In the genomic region with DNA sequence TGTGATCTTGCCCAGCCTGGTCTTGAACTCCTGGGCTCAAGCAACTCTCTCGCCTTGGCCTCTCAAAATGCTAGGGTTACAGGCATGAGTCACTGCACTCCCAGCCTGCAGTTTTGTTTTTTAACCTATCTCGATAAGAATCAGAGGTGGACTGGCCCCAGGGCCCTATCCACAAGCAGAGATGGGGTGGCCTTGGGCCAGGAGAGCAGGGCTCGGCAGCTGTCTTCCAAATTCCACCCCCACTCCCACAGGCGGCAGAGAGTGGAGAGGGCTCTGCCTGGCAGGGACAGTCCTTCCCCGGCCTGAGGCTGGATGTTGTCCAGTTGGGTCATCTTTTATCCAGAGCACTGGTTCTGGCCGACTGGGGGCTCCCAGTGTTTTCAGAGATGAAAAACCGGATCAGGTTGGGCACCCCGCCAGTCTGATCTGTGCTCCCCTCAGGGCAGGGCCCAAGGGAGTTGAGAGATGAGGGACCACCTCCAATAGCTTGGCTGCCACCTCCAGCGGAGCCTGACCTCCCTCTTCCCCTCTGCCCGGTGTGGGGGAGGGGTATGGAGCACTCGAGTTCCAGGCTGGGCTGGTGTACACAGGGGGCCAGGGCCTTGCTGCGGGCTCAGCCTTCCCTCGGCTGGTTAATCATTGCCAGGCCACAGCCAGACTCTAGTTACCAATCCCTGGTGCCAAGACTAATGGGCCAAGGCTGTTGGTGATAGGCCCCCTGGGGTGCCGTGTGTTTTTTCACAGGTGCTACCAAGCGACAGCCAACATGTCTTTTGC, we compare ENCODE assay signal across 10 cellular contexts. TPM values are rescaled to one million over a fixed set of nuclear protein-coding genes. Genes with fewer than 3 reads are reported as not detected.
A peak's percentile ranks its signal among the peaks of the same experiment; 100 is the strongest.
DNase-seq lines count a peak whose midpoint lies in the region; ATAC-seq and TF ChIP-seq lines count a peak whose summit lies in the region.
"Had no signal": no experiment of that assay in that cellular context is flagged by ENCODE, and none has a peak within 500 bp of the region (broad histone marks: within the 10 kb centered on the region; RNA-seq: fewer than 3 reads in every experiment).

No MANE protein-coding gene starts in this region.

- no peaks in the 10 kb centered on the region for H3K27me3 ChIP-seq in MG63
- H3K27me3 ChIP-seq: SJSA1, suprapubic skin had no signal

- ATAC-seq in GM19035 (IDR thresholded peaks at IDR 0.05; ENCODE audit: unreplicated experiment) = no peak
- no peak for ATAC-seq in GM21390 (IDR thresholded peaks at IDR 0.05; ENCODE audit: unreplicated experiment)

- no peak for TF ChIP-seq CTCF in AG09319 (IDR thresholded peaks at IDR 0.05; ENCODE audit: low read depth, low read length)
- TF ChIP-seq CTCF in cardiac fibroblast (IDR thresholded peaks at IDR 0.05; ENCODE audit: low read depth, low read length) = no peak

- H3K36me3 ChIP-seq in MG63 = no peaks in the 10 kb centered on the region
- H3K36me3 ChIP-seq: SJSA1 had no signal

- DNase-seq in AG09319 (ENCODE audit: extremely low read depth, low read depth) = peak; percentile 27
- DNase-seq in MG63 = peak; percentile 91
- peak; percentile 6 to 60 for DNase-seq in cardiac fibroblast (ENCODE audit: low read depth in 2 of 2)
- DNase-seq in medulla oblongata (ENCODE audit: extremely low spot score) = peak; percentile 89
- no peak for DNase-seq in foreskin melanocyte
- no peak for DNase-seq in CD1c-positive myeloid dendritic cell (ENCODE audit: extremely low spot score)

- no peaks in the 10 kb centered on the region for H3K9me3 ChIP-seq in MG63
- H3K9me3 ChIP-seq: SJSA1, suprapubic skin had no signal

- H3K4me3 ChIP-seq in MG63 (no peak overlapping the region), cardiac fibroblast (replicated peaks in 1 of 2; ENCODE audit: low read depth in 2 of 2, low read length in 2 of 2) (no peak overlapping the region)
- H3K4me3 ChIP-seq: SJSA1, suprapubic skin had no signal

RNA-seq across cellular contexts. Expression of a gene that starts 30.3 kb away (rescaled TPM):
- total RNA-seq in MG63 (2014; rRNA removed; shearing (Covaris generic); ENCODE audit: low replicate concordance) = 0.15 and 4.7 TPM in 2 replicates

RNA-seq across cellular contexts. Expression of a gene that starts 31.8 kb away (rescaled TPM):
- 0.39 and 3.9 TPM in 2 replicates for total RNA-seq in MG63 (2014; rRNA removed; shearing (Covaris generic); ENCODE audit: low replicate concordance)

RNA-seq across cellular contexts. Expression of a gene that starts 40.9 kb away (rescaled TPM):
- total RNA-seq in MG63 (2014; rRNA removed; shearing (Covaris generic); ENCODE audit: low replicate concordance) = 34.6 and 83.8 TPM in 2 replicates

RNA-seq across cellular contexts. Expression of a gene that starts 41.9 kb away (rescaled TPM):
- 3.9 and 7.8 TPM in 2 replicates for total RNA-seq in MG63 (2014; rRNA removed; shearing (Covaris generic); ENCODE audit: low replicate concordance)

Comparison
In these comparisons a context has a peak if more than half of its experiments do, and no peak if none do; other contexts are left out.
1. DNase-seq: peak in AG09319 (single experiment), MG63 (single experiment), cardiac fibroblast (2 of 2) and medulla oblongata (single experiment); none in foreskin melanocyte (single experiment) and CD1c-positive myeloid dendritic cell (single experiment).